ENCODE assay signal across 15 cellular contexts in genomic region chr2:239288237-239288636, GRCh38.
DNase-seq lines count a peak whose midpoint lies in the region; ATAC-seq and TF ChIP-seq lines count a peak whose summit lies in the region.
"Had no signal": no experiment of that assay in that cellular context is flagged by ENCODE, and none has a peak within 500 bp of the region (broad histone marks: within the 10 kb centered on the region; RNA-seq: fewer than 3 reads in every experiment).

No MANE protein-coding gene starts in this region.

- no peak for ATAC-seq in CD4-positive, alpha-beta T cell (ENCODE audit: poor library complexity)
- no peak for ATAC-seq in naive thymus-derived CD8-positive, alpha-beta T cell
- ATAC-seq in HG03469 (IDR thresholded peaks at IDR 0.05; ENCODE audit: unreplicated experiment) (no peak), HG02798 (IDR thresholded peaks at IDR 0.05; ENCODE audit: poor library complexity, unreplicated experiment) (no peak)
- ATAC-seq: HepG2 had no signal

- H3K4me3 ChIP-seq in effector memory CD4-positive, alpha-beta T cell (ENCODE audit: insufficient read depth, low read depth, low read length, poor library complexity, severe bottlenecking) = no peak overlapping the region
- H3K4me3 ChIP-seq: HAP-1 had no signal

- H3K9me3 ChIP-seq in CD4-positive, alpha-beta T cell (ENCODE audit: control insufficient read depth, low read length) = no peaks in the 10 kb centered on the region
- H3K9me3 ChIP-seq in effector memory CD4-positive, alpha-beta T cell (ENCODE audit: control insufficient read depth, low read length) = no peaks in the 10 kb centered on the region
- H3K9me3 ChIP-seq: HAP-1 had no signal

- H3K9me3 Mint-ChIP-seq in CD4-positive, alpha-beta T cell = no peaks in the 10 kb centered on the region
- no peaks in the 10 kb centered on the region for H3K9me3 Mint-ChIP-seq in naive thymus-derived CD8-positive, alpha-beta T cell

- DNase-seq in CD4-positive, alpha-beta T cell = no peak
- DNase-seq in HCEC 1CT (peak; percentile 21), ureter (ENCODE audit: low spot score) (no peak)
- no peak for DNase-seq in effector memory CD4-positive, alpha-beta T cell
- DNase-seq in naive thymus-derived CD8-positive, alpha-beta T cell = no peak
- DNase-seq in stimulated activated CD4-positive, alpha-beta T cell treated with anti-CD3 and anti-CD28 coated beads, Interleukin-2, amount 100 ng/mL, for 24 hours = no peak
- DNase-seq: DMS79, NCI-H1105, NCI-H2171 treated with DMSO at 0.1 percent for 48 hours, SHP77 treated with DMSO at 0.1 percent for 48 hours had no signal

- intact Hi-C loops in CD4-positive, alpha-beta T cell (cut with DNase I, micrococcal nuclease) = loop anchor here (2.0 to 5.0 kb wide), 4 partner anchors 39 to 94 kb away; no protein-coding TSS in a partner anchor

- H3K4me1 ChIP-seq in effector memory CD4-positive, alpha-beta T cell (ENCODE audit: control insufficient read depth, insufficient read depth, low read length, poor library complexity, severe bottlenecking) = peaks cover 38% of the 10 kb centered on the region

- no peaks in the 10 kb centered on the region for H3K36me3 ChIP-seq in effector memory CD4-positive, alpha-beta T cell (ENCODE audit: control insufficient read depth, insufficient read depth, low read length)
- H3K36me3 ChIP-seq: HAP-1 had no signal

- H3K36me3 Mint-ChIP-seq in CD4-positive, alpha-beta T cell (ENCODE audit: low read depth) = peaks cover 7% of the 10 kb centered on the region
- no peaks in the 10 kb centered on the region for H3K36me3 Mint-ChIP-seq in naive thymus-derived CD8-positive, alpha-beta T cell

- H3K27me3 ChIP-seq in CD4-positive, alpha-beta T cell (ENCODE audit: control insufficient read depth, insufficient read depth, low read length) = no peaks in the 10 kb centered on the region
- no peaks in the 10 kb centered on the region for H3K27me3 ChIP-seq in effector memory CD4-positive, alpha-beta T cell (replicated peaks; ENCODE audit: control insufficient read depth, insufficient read depth, low read length, poor library complexity, severe bottlenecking)

- peak overlapping the region; percentile 27 for H3K4me3 Mint-ChIP-seq in CD4-positive, alpha-beta T cell
- peak overlapping the region in 7 of 10 donors; percentile 6 to 76 (median 52) for H3K4me3 Mint-ChIP-seq in naive thymus-derived CD8-positive, alpha-beta T cell

- no peaks in the 10 kb centered on the region for H3K27me3 Mint-ChIP-seq in CD4-positive, alpha-beta T cell
- H3K27me3 Mint-ChIP-seq in naive thymus-derived CD8-positive, alpha-beta T cell = no peaks in the 10 kb centered on the region

- POLR2A ChIA-PET in CD4-positive, alpha-beta T cell (lab: Charles Lee) = interaction anchor here (0.9 to 4.6 kb wide), 9 partner anchors 9 to 113 kb away, joined by 3 to 37 read pairs (median 3); partner anchors contain the start of gene HDAC4
- POLR2A ChIA-PET in naive thymus-derived CD8-positive, alpha-beta T cell (lab: Charles Lee) = interaction anchor here (0.7 to 11.6 kb wide), 7 partner anchors 7 to 110 kb away, joined by 3 to 98 read pairs (median 7); no protein-coding TSS in a partner anchor

- peaks cover 67% of the 10 kb centered on the region for H3K4me1 Mint-ChIP-seq in CD4-positive, alpha-beta T cell (ENCODE audit: low read depth)
- H3K4me1 Mint-ChIP-seq in naive thymus-derived CD8-positive, alpha-beta T cell = peaks cover 42 to 88% (median 73%) of the 10 kb centered on the region in 4 donors

- no peak for TF ChIP-seq CTCF in CD4-positive, alpha-beta T cell (IDR thresholded peaks at IDR 0.05)

- peak overlapping the region; percentile 95 for H3K27ac Mint-ChIP-seq in CD4-positive, alpha-beta T cell
- H3K27ac Mint-ChIP-seq in naive thymus-derived CD8-positive, alpha-beta T cell = peak overlapping the region; percentile 91 to 99 (median 97)
- H3K27ac Mint-ChIP-seq: B cell had no signal

- CTCF ChIA-PET in CD4-positive, alpha-beta T cell (lab: Charles Lee) = interaction anchor here (1.3 to 4.2 kb wide), 6 partner anchors 10 to 33 kb away, joined by 3 to 20 read pairs (median 8); no protein-coding TSS in a partner anchor

- H3K27ac ChIP-seq in CD4-positive, alpha-beta T cell (ENCODE audit: low read depth, low read length) = no peak overlapping the region
- H3K27ac ChIP-seq in effector memory CD4-positive, alpha-beta T cell (ENCODE audit: insufficient read depth, low read length, poor library complexity, severe bottlenecking) = peak overlapping the region; percentile 6
